In genomic region chr20:46820682-46821081, GRCh38 we compare ENCODE assay signal across 19 cellular contexts.
DNase-seq lines count a peak whose midpoint lies in the region; ATAC-seq and TF ChIP-seq lines count a peak whose summit lies in the region.
"Had no signal": no experiment of that assay in that cellular context is flagged by ENCODE, and none has a peak within 500 bp of the region (broad histone marks: within the 10 kb centered on the region; RNA-seq: fewer than 3 reads in every experiment).

No MANE protein-coding gene starts in this region.

- H4K8ac ChIP-seq in mesenchymal stem cell (ENCODE audit: low read length): no peak overlapping the region

- H3K27ac Mint-ChIP-seq in activated naive CD4-positive, alpha-beta T cell treated with anti-CD3 and anti-CD28 coated beads, Interleukin-2, amount 10 ng/mL, durations not matched to agents 7 days and 5 days: no peak overlapping the region
- H3K27ac Mint-ChIP-seq: activated CD8-positive, alpha-beta memory T cell treated with anti-CD3 and anti-CD28 coated beads, Interleukin-2, amount 10 ng/mL, durations not matched to agents 7 days and 5 days; nephron; stimulated activated naive B cell treated with anti-CD40 and anti-IgM and Interleukin-4, amounts not matched to agents 10 μg/mL and 1 μg/mL and 100 μg/mL, for 72 hours; type B pancreatic cell had no signal

- H3K27ac ChIP-seq in mesenchymal stem cell (ENCODE audit: low read length, poor library complexity, severe bottlenecking): no peak overlapping the region
- H3K27ac ChIP-seq: KMS-11, SJSA1 had no signal

- H3K36me3 ChIP-seq in mesenchymal stem cell (ENCODE audit: control insufficient read depth in 1 of 2, insufficient read depth in 2 of 2, low read depth in 1 of 2, low read length in 2 of 2): no peaks in the 10 kb centered on the region
- H3K36me3 ChIP-seq: BE2C, SJSA1 had no signal

- TF ChIP-seq CTCF in GM12872 (IDR thresholded peaks at IDR 0.05; ENCODE audit: insufficient read depth, low read depth, low read length) (peak; percentile 14; the same call in 1 of the 3 replicates), cardiac fibroblast (IDR thresholded peaks at IDR 0.05; ENCODE audit: low read depth, low read length) (peak; percentile 8)

- no peaks in the 10 kb centered on the region for H3K79me1 ChIP-seq in mesenchymal stem cell (replicated peaks; ENCODE audit: low read length, poor library complexity, severe bottlenecking)

- no peak overlapping the region for H3K4me3 Mint-ChIP-seq in activated naive CD4-positive, alpha-beta T cell treated with anti-CD3 and anti-CD28 coated beads, Interleukin-2, amount 10 ng/mL, durations not matched to agents 7 days and 5 days
- H3K4me3 Mint-ChIP-seq: activated CD8-positive, alpha-beta memory T cell treated with anti-CD3 and anti-CD28 coated beads, Interleukin-2, amount 10 ng/mL, durations not matched to agents 7 days and 5 days; nephron; stimulated activated naive B cell treated with anti-CD40 and anti-IgM and Interleukin-4, amounts not matched to agents 10 μg/mL and 1 μg/mL and 100 μg/mL, for 72 hours; type B pancreatic cell had no signal

- H3K4me2 ChIP-seq in mesenchymal stem cell (ENCODE audit: low read length, poor library complexity, severe bottlenecking): no peak overlapping the region
- H3K4me2 ChIP-seq: KMS-11 had no signal

- H3K9me3 Mint-ChIP-seq in activated naive CD4-positive, alpha-beta T cell treated with anti-CD3 and anti-CD28 coated beads, Interleukin-2, amount 10 ng/mL, durations not matched to agents 7 days and 5 days: no peaks in the 10 kb centered on the region

- H2BK120ac ChIP-seq in mesenchymal stem cell (ENCODE audit: low read depth, low read length): no peak overlapping the region

- WGBS in mesenchymal stem cell: 88% methylated on average over 3 of the region's 3 CpGs

- peak overlapping the region; percentile 4 for H2BK5ac ChIP-seq in mesenchymal stem cell (ENCODE audit: low read depth, low read length, poor library complexity, severe bottlenecking)

- CTCF ChIA-PET in activated naive CD4-positive, alpha-beta T cell treated with anti-CD3 and anti-CD28 coated beads, Interleukin-2, amount 10 ng/mL, durations not matched to agents 7 days and 5 days (lab: Charles Lee): no interaction called here

- ATAC-seq in GM21528 (IDR thresholded peaks at IDR 0.05; ENCODE audit: low FRiP score, unreplicated experiment): no peak
- ATAC-seq: activated CD8-positive, alpha-beta memory T cell treated with anti-CD3 and anti-CD28 coated beads, Interleukin-2, amount 10 ng/mL, durations not matched to agents 7 days and 5 days; stimulated activated naive B cell treated with anti-CD40 and anti-IgM and Interleukin-4, amounts not matched to agents 10 μg/mL and 1 μg/mL and 100 μg/mL, for 72 hours had no signal

- H4K91ac ChIP-seq in mesenchymal stem cell (ENCODE audit: low read length): no peak overlapping the region

- H2AK5ac ChIP-seq in mesenchymal stem cell (ENCODE audit: low read length, severe bottlenecking): no peak overlapping the region

- no peak overlapping the region for H2BK15ac ChIP-seq in mesenchymal stem cell (ENCODE audit: low read depth, poor library complexity, severe bottlenecking)

- H2BK12ac ChIP-seq in mesenchymal stem cell (ENCODE audit: low read length in 2 of 2): no peak overlapping the region

- peaks cover 4% of the 10 kb centered on the region for H3K9me3 ChIP-seq in mesenchymal stem cell (ENCODE audit: control insufficient read depth, low read length)
- H3K9me3 ChIP-seq: BE2C had no signal

- no peaks in the 10 kb centered on the region for H3K36me3 Mint-ChIP-seq in activated naive CD4-positive, alpha-beta T cell treated with anti-CD3 and anti-CD28 coated beads, Interleukin-2, amount 10 ng/mL, durations not matched to agents 7 days and 5 days
- H3K36me3 Mint-ChIP-seq: activated CD8-positive, alpha-beta memory T cell treated with anti-CD3 and anti-CD28 coated beads, Interleukin-2, amount 10 ng/mL, durations not matched to agents 7 days and 5 days; stimulated activated naive B cell treated with anti-CD40 and anti-IgM and Interleukin-4, amounts not matched to agents 10 μg/mL and 1 μg/mL and 100 μg/mL, for 72 hours; type B pancreatic cell had no signal

- H3K27me3 ChIP-seq in mesenchymal stem cell (ENCODE audit: control insufficient read depth in 1 of 2, insufficient read depth in 1 of 2, low read length in 2 of 2): peaks cover 0 to 64% of the 10 kb centered on the region in 2 experiments
- H3K27me3 ChIP-seq: SJSA1 had no signal

- no peak overlapping the region for H3K4ac ChIP-seq in mesenchymal stem cell (ENCODE audit: low read depth in 1 of 2, low read length in 2 of 2)

- peak; percentile 35 for DNase-seq in NCI-H510A treated with DMSO at 0.1 percent for 48 hours (lab: John Stamatoyannopoulos, UW)
- DNase-seq in cardiac fibroblast (ENCODE audit: low read depth in 2 of 2): no peak
- DNase-seq in mesenchymal stem cell: no peak
- DNase-seq in activated naive CD4-positive, alpha-beta T cell treated with anti-CD3 and anti-CD28 coated beads, Interleukin-2, amount 10 ng/mL, durations not matched to agents 7 days and 5 days: no peak
- DNase-seq in kidney tubule cell (ENCODE audit: low spot score): no peak
- no peak for DNase-seq in stimulated activated CD4-positive, alpha-beta T cell treated with anti-CD3 and anti-CD28 coated beads, Interleukin-2, amount 100 ng/mL, for 24 hours
- DNase-seq: activated CD8-positive, alpha-beta memory T cell treated with anti-CD3 and anti-CD28 coated beads, Interleukin-2, amount 10 ng/mL, durations not matched to agents 7 days and 5 days; activated effector memory CD4-positive, alpha-beta T cell treated with anti-CD3 and anti-CD28 coated beads, Interleukin-2, amount 50 U/mL, for 16 hours; BE2C; NCI-H1417 treated with DMSO at 0.1 percent for 48 hours; NCI-H226; stimulated activated naive B cell treated with anti-CD40 and anti-IgM and Interleukin-4, amounts not matched to agents 10 μg/mL and 1 μg/mL and 100 μg/mL, for 72 hours had no signal

- H3K4me1 Mint-ChIP-seq in activated naive CD4-positive, alpha-beta T cell treated with anti-CD3 and anti-CD28 coated beads, Interleukin-2, amount 10 ng/mL, durations not matched to agents 7 days and 5 days: no peaks in the 10 kb centered on the region
- H3K4me1 Mint-ChIP-seq: activated CD8-positive, alpha-beta memory T cell treated with anti-CD3 and anti-CD28 coated beads, Interleukin-2, amount 10 ng/mL, durations not matched to agents 7 days and 5 days; stimulated activated naive B cell treated with anti-CD40 and anti-IgM and Interleukin-4, amounts not matched to agents 10 μg/mL and 1 μg/mL and 100 μg/mL, for 72 hours had no signal

- H3K18ac ChIP-seq in mesenchymal stem cell (ENCODE audit: low read depth in 1 of 2, low read length in 2 of 2): no peak overlapping the region

- peaks cover 13% of the 10 kb centered on the region for H3K27me3 Mint-ChIP-seq in activated naive CD4-positive, alpha-beta T cell treated with anti-CD3 and anti-CD28 coated beads, Interleukin-2, amount 10 ng/mL, durations not matched to agents 7 days and 5 days

- no peak overlapping the region for H2AFZ ChIP-seq in mesenchymal stem cell (ENCODE audit: low read depth, low read length)

- no peaks in the 10 kb centered on the region for H3K4me1 ChIP-seq in mesenchymal stem cell (ENCODE audit: control insufficient read depth, insufficient read depth, low read depth, low read length)
- H3K4me1 ChIP-seq: BE2C, SJSA1 had no signal

- H3K9ac ChIP-seq in mesenchymal stem cell (ENCODE audit: low read length): no peak overlapping the region
- H3K9ac ChIP-seq: KMS-11 had no signal

- H3K4me3 ChIP-seq in cardiac fibroblast (replicated peaks in 1 of 2; ENCODE audit: low read depth in 2 of 2, low read length in 2 of 2) (no peak overlapping the region), mesenchymal stem cell (ENCODE audit: insufficient read depth in 1 of 2, low read depth in 1 of 2, low read length in 2 of 2) (no peak overlapping the region)
- H3K4me3 ChIP-seq: lung, SJSA1 had no signal

- H3K14ac ChIP-seq in mesenchymal stem cell (ENCODE audit: low read length in 2 of 2): no peak overlapping the region

- H3K23ac ChIP-seq in mesenchymal stem cell (ENCODE audit: low read length in 2 of 2): no peak overlapping the region
